In the genomic region with DNA sequence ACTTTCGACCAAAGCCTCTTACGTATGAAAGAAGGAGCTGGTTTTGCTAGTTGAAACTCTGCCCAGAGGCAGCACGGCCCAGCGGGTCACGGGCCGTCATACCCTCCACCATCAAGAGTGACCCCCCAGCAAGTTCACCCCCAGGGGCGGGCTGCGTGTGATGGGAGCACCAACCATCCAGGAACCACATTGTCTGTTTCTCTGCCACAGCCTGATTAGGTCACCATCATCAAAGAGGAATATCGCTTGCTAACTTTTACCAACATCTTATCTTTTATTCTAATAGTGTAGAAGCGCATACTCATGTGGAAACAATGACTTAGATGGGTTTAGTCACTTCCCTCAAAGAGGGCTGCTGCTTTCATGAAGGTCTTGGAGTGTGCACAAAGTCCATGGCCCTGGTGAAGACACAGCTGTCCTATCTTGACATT, we compare ENCODE assay signal across 27 cellular contexts.
A peak's percentile ranks its signal among the peaks of the same experiment; 100 is the strongest.
DNase-seq lines count a peak whose midpoint lies in the region; ATAC-seq and TF ChIP-seq lines count a peak whose summit lies in the region.
"Had no signal": no experiment of that assay in that cellular context is flagged by ENCODE, and none has a peak within 500 bp of the region (broad histone marks: within the 10 kb centered on the region; RNA-seq: fewer than 3 reads in every experiment).

No MANE protein-coding gene starts in this region.

- CTCF ChIA-PET in activated CD4-positive, alpha-beta T cell treated with anti-CD3 and anti-CD28 coated beads for 36 hours (lab: Charles Lee) = no interaction called here
- CTCF ChIA-PET in naive thymus-derived CD4-positive, alpha-beta T cell (lab: Charles Lee) = no interaction called here

- TF ChIP-seq CTCF in fibroblast of mammary gland (conservative IDR thresholded peaks at IDR 0.05; ENCODE audit: control insufficient read depth, insufficient read depth, low read depth, low read length) (no peak), smooth muscle cell (IDR thresholded peaks at IDR 0.05; ENCODE audit: borderline replicate concordance, insufficient read depth, poor library complexity, severe bottlenecking) (no peak), prostate gland (IDR thresholded peaks at IDR 0.05) (no peak)

- H3K27me3 ChIP-seq in smooth muscle cell (ENCODE audit: low read depth) (no peaks in the 10 kb centered on the region), prostate gland (replicated peaks; ENCODE audit: insufficient read depth) (no peaks in the 10 kb centered on the region)
- H3K27me3 ChIP-seq in naive thymus-derived CD4-positive, alpha-beta T cell (ENCODE audit: control insufficient read depth in 2 of 2, insufficient read depth in 2 of 2, low read length in 2 of 2) = no peaks in the 10 kb centered on the region
- H3K27me3 ChIP-seq: body of pancreas had no signal

- peak overlapping the region; percentile 35 for H3K9ac ChIP-seq in smooth muscle cell (ENCODE audit: low read depth)

- peaks cover 13% of the 10 kb centered on the region for H3F3A ChIP-seq in smooth muscle cell (ENCODE audit: low read depth)

- H3K27ac Mint-ChIP-seq in activated CD4-positive, alpha-beta T cell treated with anti-CD3 and anti-CD28 coated beads for 36 hours = no peak overlapping the region
- no peak overlapping the region for H3K27ac Mint-ChIP-seq in naive thymus-derived CD4-positive, alpha-beta T cell
- H3K27ac Mint-ChIP-seq: activated CD8-positive, alpha-beta memory T cell treated with anti-CD3 and anti-CD28 coated beads, Interleukin-2, amount 10 ng/mL, durations not matched to agents 7 days and 5 days; activated naive CD4-positive, alpha-beta T cell treated with anti-CD3 and anti-CD28 coated beads, Interleukin-2, amount 50 U/mL, for 72 hours; GM23338 had no signal

- H3K9me3 Mint-ChIP-seq in activated CD4-positive, alpha-beta T cell treated with anti-CD3 and anti-CD28 coated beads for 36 hours (ENCODE audit: low read depth) = no peaks in the 10 kb centered on the region
- peaks cover 0 to 1% (median 0%) of the 10 kb centered on the region in 11 donors for H3K9me3 Mint-ChIP-seq in naive thymus-derived CD4-positive, alpha-beta T cell
- H3K9me3 Mint-ChIP-seq: activated naive CD4-positive, alpha-beta T cell treated with anti-CD3 and anti-CD28 coated beads, Interleukin-2, amount 50 U/mL, for 72 hours had no signal

- POLR2A ChIA-PET in activated CD4-positive, alpha-beta T cell treated with anti-CD3 and anti-CD28 coated beads for 36 hours (lab: Charles Lee) = no interaction called here
- POLR2A ChIA-PET in naive thymus-derived CD4-positive, alpha-beta T cell (lab: Charles Lee) = interaction anchor here (0.5 kb wide), 1 partner anchor 83 kb away, joined by 3 read pairs; no protein-coding TSS in a partner anchor

- no peaks in the 10 kb centered on the region for H3K36me3 Mint-ChIP-seq in activated CD4-positive, alpha-beta T cell treated with anti-CD3 and anti-CD28 coated beads for 36 hours (ENCODE audit: low read depth)
- H3K36me3 Mint-ChIP-seq in naive thymus-derived CD4-positive, alpha-beta T cell = no peaks in the 10 kb centered on the region
- H3K36me3 Mint-ChIP-seq: activated CD8-positive, alpha-beta memory T cell treated with anti-CD3 and anti-CD28 coated beads, Interleukin-2, amount 10 ng/mL, durations not matched to agents 7 days and 5 days; activated naive CD4-positive, alpha-beta T cell treated with anti-CD3 and anti-CD28 coated beads, Interleukin-2, amount 50 U/mL, for 72 hours had no signal

- TF ChIP-seq POLR2A in prostate gland (IDR thresholded peaks at IDR 0.05) = no peak

- H3K4me1 Mint-ChIP-seq in activated CD4-positive, alpha-beta T cell treated with anti-CD3 and anti-CD28 coated beads for 36 hours = no peaks in the 10 kb centered on the region
- H3K4me1 Mint-ChIP-seq in naive thymus-derived CD4-positive, alpha-beta T cell = no peaks in the 10 kb centered on the region
- H3K4me1 Mint-ChIP-seq: activated CD8-positive, alpha-beta memory T cell treated with anti-CD3 and anti-CD28 coated beads, Interleukin-2, amount 10 ng/mL, durations not matched to agents 7 days and 5 days had no signal

- H3K4me2 ChIP-seq in smooth muscle cell = peak overlapping the region; percentile 63
- H3K4me2 ChIP-seq: GM23338 had no signal

- ATAC-seq in activated CD4-positive, alpha-beta T cell treated with anti-CD3 and anti-CD28 coated beads for 36 hours = peak; percentile 23
- ATAC-seq in naive thymus-derived CD4-positive, alpha-beta T cell = no peak
- ATAC-seq: activated CD8-positive, alpha-beta memory T cell treated with anti-CD3 and anti-CD28 coated beads, Interleukin-2, amount 10 ng/mL, durations not matched to agents 7 days and 5 days; body of pancreas; esophagus mucosa; GM23338 had no signal

- no peaks in the 10 kb centered on the region for H4K20me1 ChIP-seq in smooth muscle cell (ENCODE audit: low read depth)

- H3K27me3 Mint-ChIP-seq in activated CD4-positive, alpha-beta T cell treated with anti-CD3 and anti-CD28 coated beads for 36 hours = peaks cover 21% of the 10 kb centered on the region
- peaks cover 7 to 24% (median 23%) of the 10 kb centered on the region in 5 donors for H3K27me3 Mint-ChIP-seq in naive thymus-derived CD4-positive, alpha-beta T cell

- H3K27ac ChIP-seq in smooth muscle cell (ENCODE audit: low read depth) (peak overlapping the region; percentile 89), prostate gland (no peak overlapping the region)
- H3K27ac ChIP-seq in naive thymus-derived CD4-positive, alpha-beta T cell (ENCODE audit: low read depth, low read length) = no peak overlapping the region
- H3K27ac ChIP-seq: body of pancreas, HL-60, RWPE1, spleen, tibial artery had no signal

- H3K36me3 ChIP-seq in smooth muscle cell (ENCODE audit: low read depth) (no peaks in the 10 kb centered on the region), prostate gland (no peaks in the 10 kb centered on the region)
- no peaks in the 10 kb centered on the region for H3K36me3 ChIP-seq in naive thymus-derived CD4-positive, alpha-beta T cell (ENCODE audit: control insufficient read depth in 2 of 3, insufficient read depth in 3 of 3, low read length in 3 of 3)
- H3K36me3 ChIP-seq: spleen, tibial artery had no signal

- intact Hi-C loops in activated CD4-positive, alpha-beta T cell treated with anti-CD3 and anti-CD28 coated beads for 36 hours (cut with DNase I, micrococcal nuclease) = no loop called here
- intact Hi-C loops in prostate gland (cut with DNase I) = no loop called here
- intact Hi-C loops in naive thymus-derived CD4-positive, alpha-beta T cell (cut with micrococcal nuclease) = no loop called here

- H3K4me3 ChIP-seq in fibroblast of mammary gland (ENCODE audit: control insufficient read depth, low read depth, low read length) (no peak overlapping the region), smooth muscle cell (no peak overlapping the region), prostate gland (no peak overlapping the region)
- H3K4me3 ChIP-seq in naive thymus-derived CD4-positive, alpha-beta T cell (ENCODE audit: low read length) = no peak overlapping the region
- H3K4me3 ChIP-seq: body of pancreas, GM23338, spleen, tibial artery had no signal

- H3K4me3 Mint-ChIP-seq in activated CD4-positive, alpha-beta T cell treated with anti-CD3 and anti-CD28 coated beads for 36 hours = no peak overlapping the region
- no peak overlapping the region for H3K4me3 Mint-ChIP-seq in naive thymus-derived CD4-positive, alpha-beta T cell
- H3K4me3 Mint-ChIP-seq: activated CD8-positive, alpha-beta memory T cell treated with anti-CD3 and anti-CD28 coated beads, Interleukin-2, amount 10 ng/mL, durations not matched to agents 7 days and 5 days; GM23338 had no signal

- H3K79me2 ChIP-seq in smooth muscle cell (ENCODE audit: low read depth) = no peaks in the 10 kb centered on the region

- no peak for DNase-seq in activated CD4-positive, alpha-beta T cell treated with anti-CD3 and anti-CD28 coated beads for 36 hours
- DNase-seq in activated CD4-positive, alpha-beta T cell treated with anti-CD3 and anti-CD28 coated beads for 48 hours = no peak
- DNase-seq in M059J (ENCODE audit: low read depth) (peak; percentile 34), fibroblast of mammary gland (ENCODE audit: low read depth) (peak; percentile 51), smooth muscle cell (lab: John Stamatoyannopoulos, UW; ENCODE audit: unreplicated experiment) (no peak), prostate gland (ENCODE audit: low spot score) (no peak), NOMO-1 treated with DMSO at 0.1 percent for 48 hours (lab: John Stamatoyannopoulos, UW; ENCODE audit: unreplicated experiment) (no peak)
- no peak for DNase-seq in naive thymus-derived CD4-positive, alpha-beta T cell
- DNase-seq: 8988T; activated CD4-positive, alpha-beta T cell treated with anti-CD3 and anti-CD28 coated beads for 4 hours; activated CD8-positive, alpha-beta memory T cell treated with anti-CD3 and anti-CD28 coated beads, Interleukin-2, amount 10 ng/mL, durations not matched to agents 7 days and 5 days; body of pancreas; effector memory CD4-positive, alpha-beta T cell; kidney; NCI-H1436 treated with DMSO at 0.1 percent for 48 hours; NCI-H524 treated with DMSO at 0.1 percent for 48 hours; nucleus accumbens; spleen; stimulated activated CD4-positive, alpha-beta T cell treated with anti-CD3 and anti-CD28 coated beads, Interleukin-4, amount 100 ng/mL, for 1 hour; stimulated activated naive CD4-positive, alpha-beta T cell treated with Interleukin-2 at 50 U/mL for 16 hours; T1000; tibial artery had no signal

- peak overlapping the region; percentile 8 for H2AFZ ChIP-seq in smooth muscle cell (ENCODE audit: low read depth)
- H2AFZ ChIP-seq: GM23338 had no signal

- H3K9me3 ChIP-seq in smooth muscle cell (replicated peaks; ENCODE audit: low read depth) (no peaks in the 10 kb centered on the region), prostate gland (no peaks in the 10 kb centered on the region)
- no peaks in the 10 kb centered on the region for H3K9me3 ChIP-seq in naive thymus-derived CD4-positive, alpha-beta T cell (ENCODE audit: control insufficient read depth in 2 of 3, low read length in 3 of 3)
- H3K9me3 ChIP-seq: body of pancreas, spleen, tibial artery had no signal

- WGBS in smooth muscle cell (ENCODE audit: low lambda C conversion rate) = 38% methylated on average over 10 of the region's 10 CpGs
- 93% methylated on average over 10 of the region's 10 CpGs for WGBS in prostate gland

- H3K4me1 ChIP-seq in smooth muscle cell (ENCODE audit: low read depth) (peaks cover 8% of the 10 kb centered on the region), prostate gland (replicated peaks) (no peaks in the 10 kb centered on the region)
- no peaks in the 10 kb centered on the region for H3K4me1 ChIP-seq in naive thymus-derived CD4-positive, alpha-beta T cell (ENCODE audit: control insufficient read depth in 2 of 2, insufficient read depth in 2 of 2, low read length in 2 of 2)
- H3K4me1 ChIP-seq: body of pancreas, spleen, tibial artery had no signal

Comparison
In these comparisons a context has a peak if more than half of its experiments do, and no peak if none do; other contexts are left out.
1. DNase-seq: peak in M059J (single experiment) and fibroblast of mammary gland (single experiment); none in activated CD4-positive, alpha-beta T cell treated with anti-CD3 and anti-CD28 coated beads for 36 hours (single experiment), activated CD4-positive, alpha-beta T cell treated with anti-CD3 and anti-CD28 coated beads for 48 hours (single experiment), smooth muscle cell (single experiment), prostate gland (single experiment), NOMO-1 treated with DMSO at 0.1 percent for 48 hours (single experiment) and naive thymus-derived CD4-positive, alpha-beta T cell (0 of 9).